8 cellular contexts compared by ENCODE assay signal in genomic region chr11:75768909-75769771, GRCh38. TPM values are rescaled to one million over a fixed set of nuclear protein-coding genes. Genes with fewer than 3 reads are reported as not detected.
A peak's percentile ranks its signal among the peaks of the same experiment; 100 is the strongest.
DNase-seq lines count a peak whose midpoint lies in the region; ATAC-seq, FAIRE-seq and TF ChIP-seq lines count a peak whose summit lies in the region.

No MANE protein-coding gene starts in this region.

- H3K27me3 ChIP-seq in astrocyte (ENCODE audit: insufficient read depth, low read length) (peaks cover 31% of the 10 kb centered on the region), tibial nerve (peaks cover 0 to 35% of the 10 kb centered on the region in 2 donors)

- H3K9me3 ChIP-seq in astrocyte (ENCODE audit: insufficient read depth, low read depth, low read length) = no peaks in the 10 kb centered on the region
- H3K9me3 ChIP-seq in tibial nerve = no peaks in the 10 kb centered on the region

- peak overlapping the region; percentile 92 for H3K4me2 ChIP-seq in astrocyte (ENCODE audit: low read length)

- H3K4me3 ChIP-seq in astrocyte (ENCODE audit: insufficient read depth, low read depth, low read length) = peak overlapping the region; percentile 51
- H3K4me3 ChIP-seq in tibial nerve = peak overlapping the region; percentile 31 to 59 (median 36)

- H3K27ac Mint-ChIP-seq in activated naive CD4-positive, alpha-beta T cell treated with anti-CD3 and anti-CD28 coated beads for 36 hours = no peak overlapping the region
- H3K27ac Mint-ChIP-seq in astrocyte (ENCODE audit: unreplicated experiment) = no peak overlapping the region

- H3K4me1 Mint-ChIP-seq in activated naive CD4-positive, alpha-beta T cell treated with anti-CD3 and anti-CD28 coated beads for 36 hours (ENCODE audit: low read depth) = peaks cover 30% of the 10 kb centered on the region
- H3K4me1 Mint-ChIP-seq in astrocyte (ENCODE audit: low read depth, unreplicated experiment) = no peaks in the 10 kb centered on the region

- TF ChIP-seq EP300 in tibial nerve (IDR thresholded peaks at IDR 0.05) = no peak

- peaks cover 4% of the 10 kb centered on the region for H3K27me3 Mint-ChIP-seq in activated naive CD4-positive, alpha-beta T cell treated with anti-CD3 and anti-CD28 coated beads for 36 hours (ENCODE audit: low read depth)
- H3K27me3 Mint-ChIP-seq in astrocyte (ENCODE audit: low read depth, unreplicated experiment) = peaks cover 76% of the 10 kb centered on the region

- H3K79me2 ChIP-seq in astrocyte (ENCODE audit: insufficient read depth, low read length) = no peaks in the 10 kb centered on the region

- H3K9ac ChIP-seq in astrocyte (ENCODE audit: low read length) = peak overlapping the region; percentile 84

- TF ChIP-seq CTCF in astrocyte (IDR thresholded peaks at IDR 0.05; ENCODE audit: insufficient read depth, low read depth, low read length) (no peak), tibial nerve (IDR thresholded peaks at IDR 0.05) (no peak)

- no peaks in the 10 kb centered on the region for H4K20me1 ChIP-seq in astrocyte (ENCODE audit: insufficient read depth, low read length)

- intact Hi-C loops in activated naive CD4-positive, alpha-beta T cell treated with anti-CD3 and anti-CD28 coated beads for 36 hours (cut with micrococcal nuclease) = loop anchor here (1.0 to 5.0 kb wide), 5 partner anchors 45 to 220 kb away; no protein-coding TSS in a partner anchor

- no peaks in the 10 kb centered on the region for H3K36me3 ChIP-seq in astrocyte (ENCODE audit: insufficient read depth, low read length)
- H3K36me3 ChIP-seq in tibial nerve = no peaks in the 10 kb centered on the region

- no peak for DNase-seq in activated naive CD4-positive, alpha-beta T cell treated with anti-CD3 and anti-CD28 coated beads for 36 hours
- DNase-seq in activated naive CD4-positive, alpha-beta T cell treated with Interleukin-2 at 50 U/mL for 16 hours = no peak
- DNase-seq in astrocyte (ENCODE audit: low read depth) (no peak), left kidney (ENCODE audit: low read depth, low spot score) (peak; percentile 43), tibial nerve (ENCODE audit: low spot score in 2 of 2) (no peak), CD1c-positive myeloid dendritic cell (ENCODE audit: extremely low spot score) (no peak), HK-2 (ENCODE audit: unreplicated experiment) (no peak)

- ATAC-seq in GM18909 (IDR thresholded peaks at IDR 0.05; ENCODE audit: poor library complexity, unreplicated experiment) = no peak

- CTCF ChIA-PET in activated naive CD4-positive, alpha-beta T cell treated with anti-CD3 and anti-CD28 coated beads for 36 hours (lab: Charles Lee) = interaction anchor here (0.6 kb wide), 1 partner anchor 23 kb away, joined by 3 read pairs; no protein-coding TSS in a partner anchor

- peaks cover 10% of the 10 kb centered on the region for H3K4me1 ChIP-seq in astrocyte (ENCODE audit: insufficient read depth, low read length)
- peaks cover 0 to 25% (median 14%) of the 10 kb centered on the region in 4 donors for H3K4me1 ChIP-seq in tibial nerve

- H3K9me3 Mint-ChIP-seq in activated naive CD4-positive, alpha-beta T cell treated with anti-CD3 and anti-CD28 coated beads for 36 hours = no peaks in the 10 kb centered on the region
- H3K9me3 Mint-ChIP-seq in astrocyte (ENCODE audit: unreplicated experiment) = peaks cover 7% of the 10 kb centered on the region

- H3K27ac ChIP-seq in astrocyte (ENCODE audit: low read depth, low read length) (no peak overlapping the region), tibial nerve (peak overlapping the region in 2 of 4 donors; percentile 50 to 71)

- TF ChIP-seq POLR2A in tibial nerve (IDR thresholded peaks at IDR 0.05) = no peak

- peak overlapping the region; percentile 86 for H2AFZ ChIP-seq in astrocyte (ENCODE audit: low read depth, low read length)

- 19 to 25% methylated on average over 18 to 23 of the region's 46 CpGs for WGBS in tibial nerve, 2 donors

- peak overlapping the region; percentile 64 for H3K4me3 Mint-ChIP-seq in activated naive CD4-positive, alpha-beta T cell treated with anti-CD3 and anti-CD28 coated beads for 36 hours
- peak overlapping the region; percentile 41 for H3K4me3 Mint-ChIP-seq in astrocyte (ENCODE audit: unreplicated experiment)

- peaks cover 3% of the 10 kb centered on the region for H3K36me3 Mint-ChIP-seq in activated naive CD4-positive, alpha-beta T cell treated with anti-CD3 and anti-CD28 coated beads for 36 hours (ENCODE audit: low read depth)
- peaks cover 1% of the 10 kb centered on the region for H3K36me3 Mint-ChIP-seq in astrocyte (ENCODE audit: low read depth, unreplicated experiment)

- FAIRE-seq in astrocyte (lab: Jason Lieb, UNC) = no peak

RNA-seq across cellular contexts. Expression of gene DGAT2, which starts 0.6 kb away (rescaled TPM):
- 1 to 10 TPM; 3.4 to 4.2 TPM for total RNA-seq in activated naive CD4-positive, alpha-beta T cell treated with anti-CD3 and anti-CD28 coated beads for 36 hours
- 0.73 and 1.6 TPM in 2 replicates for total RNA-seq in astrocyte
- 100 to 1,000 TPM in 1 of 4 donors, 10 to 100 TPM in 3; 22.9 to 194 (median 52.8) TPM for total RNA-seq in tibial nerve

RNA-seq across cellular contexts. Expression of gene UVRAG, which starts 45.9 kb away (rescaled TPM):
- total RNA-seq in activated naive CD4-positive, alpha-beta T cell treated with anti-CD3 and anti-CD28 coated beads for 36 hours = 10 to 100 TPM; 15.9 to 18.3 TPM
- total RNA-seq in astrocyte (14.5 and 15.3 TPM in 2 replicates), tibial nerve (10 to 100 TPM; 27.3 to 38.7 (median 33.6) TPM)

RNA-seq across cellular contexts. Expression of gene MOGAT2, which starts 51.5 kb away (rescaled TPM):
- total RNA-seq in activated naive CD4-positive, alpha-beta T cell treated with anti-CD3 and anti-CD28 coated beads for 36 hours = not detected
- total RNA-seq in astrocyte = not detected in 2 replicates
- not detected for total RNA-seq in tibial nerve
